Comparison of ENCODE assay signal across 14 cellular contexts in the genomic region with DNA sequence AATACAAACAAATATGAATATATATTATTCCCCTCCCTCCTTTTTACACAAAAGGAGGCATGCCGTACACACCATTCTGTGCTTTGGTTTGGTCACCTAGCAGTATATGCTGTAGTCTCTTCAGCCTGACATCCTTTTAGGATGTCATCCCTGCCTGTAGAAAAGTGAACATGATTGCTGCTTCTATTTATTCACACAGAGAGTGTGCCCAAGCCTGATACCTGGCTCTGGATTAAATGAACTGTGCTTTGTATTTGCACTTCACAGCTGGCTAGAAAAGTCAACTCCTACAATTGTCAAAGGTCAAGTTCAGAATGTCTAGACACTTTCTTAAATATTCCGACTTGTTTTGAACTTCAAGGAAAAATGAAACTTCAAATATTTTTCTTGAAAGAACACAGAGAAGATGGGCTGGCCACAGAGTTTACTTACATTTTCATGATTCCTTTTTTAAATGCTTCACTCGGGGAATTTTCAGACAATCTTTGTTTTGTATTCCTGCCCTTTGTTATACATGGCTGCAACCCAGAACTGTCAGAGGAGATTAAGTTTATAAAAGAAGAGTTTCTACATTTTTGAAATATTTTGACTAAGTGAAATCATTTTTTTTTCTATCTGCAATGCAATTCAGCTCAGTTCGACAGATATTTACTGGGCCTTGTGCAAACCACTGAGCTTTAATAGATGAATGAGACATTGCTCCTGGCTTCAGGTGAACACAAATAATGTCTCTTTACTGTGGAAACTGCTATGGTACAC. TPM values are rescaled to one million over a fixed set of nuclear protein-coding genes. Genes with fewer than 3 reads are reported as not detected.
DNase-seq lines count a peak whose midpoint lies in the region; ATAC-seq and TF ChIP-seq lines count a peak whose summit lies in the region.
"Had no signal": no experiment of that assay in that cellular context is flagged by ENCODE, and none has a peak within 500 bp of the region (broad histone marks: within the 10 kb centered on the region; RNA-seq: fewer than 3 reads in every experiment).

No MANE protein-coding gene starts in this region.

- CTCF ChIA-PET in SK-N-SH (lab: Yijun Ruan, JAX): no interaction called here

- no peaks in the 10 kb centered on the region for H3K36me3 ChIP-seq in SK-N-SH (replicated peaks in 1 of 2; ENCODE audit: control insufficient read depth in 1 of 2, insufficient read depth in 2 of 2, low read length in 1 of 2)

- TF ChIP-seq CTCF in SK-N-SH (IDR thresholded peaks at IDR 0.05): no peak
- no peak for TF ChIP-seq CTCF in omental fat pad (IDR thresholded peaks at IDR 0.05)

- no peaks in the 10 kb centered on the region for H3K79me2 ChIP-seq in SK-N-SH (ENCODE audit: insufficient read depth)

- H4K20me1 ChIP-seq in SK-N-SH (ENCODE audit: insufficient read depth): no peaks in the 10 kb centered on the region

- peak overlapping the region in 1 of 2 experiments; percentile 23; a peak in 2 of 4 replicates for H3K27ac ChIP-seq in SK-N-SH (ENCODE audit: low read depth in 2 of 2, low read length in 1 of 2)

- H3K4me2 ChIP-seq in SK-N-SH: peak overlapping the region; percentile 40; the same call in 1 of the 2 replicates

- TF ChIP-seq RAD21 in SK-N-SH (IDR thresholded peaks at IDR 0.05; ENCODE audit: low read length): no peak

- 43% methylated on average over 4 of the region's 4 CpGs for WGBS in SK-N-SH (ENCODE audit: low lambda C conversion rate)

- peaks cover 0 to 12% of the 10 kb centered on the region in 2 experiments; a peak in 2 of 4 replicates for H3K4me1 ChIP-seq in SK-N-SH (ENCODE audit: control insufficient read depth in 1 of 2, insufficient read depth in 2 of 2, low read depth in 1 of 2, low read length in 1 of 2)

- ATAC-seq in omental fat pad (ENCODE audit: low FRiP score) (peak; percentile 55), GM18519 (IDR thresholded peaks at IDR 0.05; ENCODE audit: low FRiP score, unreplicated experiment) (no peak), GM21423 (IDR thresholded peaks at IDR 0.05; ENCODE audit: unreplicated experiment) (no peak)
- ATAC-seq: Panc1 had no signal

- H3K4me3 ChIP-seq in SK-N-SH (ENCODE audit: low read depth in 2 of 2, low read length in 1 of 2): 0 out of 4 replicates have a peak overlapping the region, but pooled peaks of 1 of the 2 experiments have one; percentile 18

- no peaks in the 10 kb centered on the region for H3K9me3 ChIP-seq in SK-N-SH

- H3K9ac ChIP-seq in SK-N-SH: no peak overlapping the region

- H2AFZ ChIP-seq in SK-N-SH (ENCODE audit: low read depth): peak overlapping the region; percentile 27; the same call in 1 of the 2 replicates

- DNase-seq in A172 (ENCODE audit: low spot score) (peak; percentile 4), SK-N-SH (no peak), fibroblast of peridontal ligament (ENCODE audit: extremely low read depth) (peak; percentile 76), omental fat pad (ENCODE audit: low spot score) (no peak), GF-D8 (lab: John Stamatoyannopoulos, UW) (no peak), C1 segment of cervical spinal cord (lab: John Stamatoyannopoulos, UW) (no peak)
- DNase-seq: activated CD4-positive, alpha-beta memory T cell treated with anti-CD3 and anti-CD28 coated beads for 36 hours; effector CD4-positive, alpha-beta T cell; GDM1; NCI-H187; NCI-H524 had no signal

- POLR2A ChIA-PET in SK-N-SH (lab: Yijun Ruan, JAX): no interaction called here

- no peaks in the 10 kb centered on the region for H3K27me3 ChIP-seq in SK-N-SH (ENCODE audit: insufficient read depth)

- TF ChIP-seq EP300 in SK-N-SH (IDR thresholded peaks at IDR 0.05; ENCODE audit: borderline replicate concordance in 1 of 2, low read depth in 1 of 2, low read length in 1 of 2): no peak

- no peaks in the 10 kb centered on the region for H3K9me2 ChIP-seq in SK-N-SH

- peaks cover 9% of the 10 kb centered on the region for H3F3A ChIP-seq in SK-N-SH (replicated peaks; ENCODE audit: insufficient read depth)

TF ChIP-seq in SK-N-SH, 30 proteins besides CTCF, POLR2A, EP300 and RAD21:
- TF ChIP-seq, protein P1, sequence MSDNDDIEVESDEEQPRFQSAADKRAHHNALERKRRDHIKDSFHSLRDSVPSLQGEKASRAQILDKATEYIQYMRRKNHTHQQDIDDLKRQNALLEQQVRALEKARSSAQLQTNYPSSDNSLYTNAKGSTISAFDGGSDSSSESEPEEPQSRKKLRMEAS (IDR thresholded peaks at IDR 0.05; ENCODE audit: low read depth): no peak
- TF ChIP-seq, protein P2, sequence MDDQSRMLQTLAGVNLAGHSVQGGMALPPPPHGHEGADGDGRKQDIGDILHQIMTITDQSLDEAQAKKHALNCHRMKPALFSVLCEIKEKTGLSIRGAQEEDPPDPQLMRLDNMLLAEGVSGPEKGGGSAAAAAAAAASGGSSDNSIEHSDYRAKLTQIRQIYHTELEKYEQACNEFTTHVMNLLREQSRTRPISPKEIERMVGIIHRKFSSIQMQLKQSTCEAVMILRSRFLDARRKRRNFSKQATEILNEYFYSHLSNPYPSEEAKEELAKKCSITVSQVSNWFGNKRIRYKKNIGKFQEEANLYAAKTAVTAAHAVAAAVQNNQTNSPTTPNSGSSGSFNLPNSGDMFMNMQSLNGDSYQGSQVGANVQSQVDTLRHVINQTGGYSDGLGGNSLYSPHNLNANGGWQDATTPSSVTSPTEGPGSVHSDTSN (IDR thresholded peaks at IDR 0.05): peak; percentile 52; the same call in 1 of the 2 replicates

RNA-seq across cellular contexts. Expression of a gene that starts 33.4 kb away (rescaled TPM):
- total RNA-seq in A172 (2014; rRNA removed; shearing (Covaris generic)): not detected in 2 replicates
- polyA plus RNA-seq in SK-N-SH (2012; rRNA removed): not detected in 2 replicates
- 0.08 TPM in 1 of 2 replicates, not detected in the other for polyA plus RNA-seq in SK-N-SH (2012; cell fraction: cytosol; rRNA removed)
- polyA plus RNA-seq in SK-N-SH (2012; cell fraction: nucleus; rRNA removed): not detected in 2 replicates
- total RNA-seq in omental fat pad: 1 to 10 TPM in 1 of 4 donors, not detected in 3; 1.5 TPM
- total RNA-seq: activated CD4-positive, alpha-beta memory T cell treated with anti-CD3 and anti-CD28 coated beads for 36 hours had no signal

Comparison
In these comparisons a context has a peak if more than half of its experiments do, and no peak if none do; other contexts are left out.
1. DNase-seq: peak in A172 (single experiment) and fibroblast of peridontal ligament (single experiment); none in SK-N-SH (single experiment), omental fat pad (single experiment), GF-D8 (single experiment) and C1 segment of cervical spinal cord (0 of 14).